In the genomic region with DNA sequence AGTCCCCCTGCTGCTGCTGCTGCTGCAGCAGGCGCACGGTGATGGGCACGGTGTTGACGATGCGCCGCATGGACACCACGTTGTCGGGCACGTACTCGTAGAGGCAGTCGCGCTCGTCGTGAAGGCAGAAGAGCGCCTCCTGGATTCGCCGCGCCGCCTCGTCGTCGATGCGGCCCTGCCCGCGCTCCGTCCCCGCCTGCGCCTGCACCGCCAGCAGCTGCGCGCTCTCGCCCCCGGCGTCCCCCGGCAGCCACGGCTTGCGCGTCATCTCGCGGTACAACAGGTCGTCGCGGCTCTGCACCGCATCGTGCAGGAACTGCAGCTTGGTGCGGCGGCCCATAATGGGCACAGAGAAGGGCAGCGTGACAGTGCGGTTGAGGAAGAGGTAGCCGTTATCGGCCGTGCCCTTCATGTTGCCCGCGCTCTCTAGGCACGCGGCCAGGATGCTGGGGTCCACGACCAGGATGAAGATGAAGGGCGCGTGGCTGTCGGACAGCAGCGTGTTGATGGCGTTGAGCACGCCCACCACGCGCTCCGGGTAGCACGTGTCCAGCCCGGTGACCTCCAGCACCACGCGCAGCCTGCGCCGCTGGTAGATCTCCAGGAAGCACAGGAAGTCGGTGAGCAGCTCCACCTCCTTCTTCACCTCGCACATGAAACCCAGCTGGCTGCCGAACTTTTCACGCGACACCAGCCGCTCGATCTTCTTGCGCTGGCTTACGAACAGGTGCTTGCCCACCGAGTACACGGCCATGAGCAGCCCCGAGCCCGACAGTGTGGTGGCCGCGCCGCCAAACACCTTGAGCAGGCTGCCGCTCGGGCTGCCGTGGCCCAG, we compare ENCODE assay signal across 8 cellular contexts. TPM values are rescaled to one million over a fixed set of nuclear protein-coding genes. Genes with fewer than 3 reads are reported as not detected.
A peak's percentile ranks its signal among the peaks of the same experiment; 100 is the strongest.
DNase-seq lines count a peak whose midpoint lies in the region; ATAC-seq and TF ChIP-seq lines count a peak whose summit lies in the region.

No MANE protein-coding gene starts in this region.

- peaks cover 7% of the 10 kb centered on the region for H3K36me3 Mint-ChIP-seq in dendritic cell treated with granulocyte-macrophage colony-stimulating factor and Interleukin-4, amounts not matched to agents 40 ng/mL and 50 ng/mL, for 4 days (ENCODE audit: low read depth)
- H3K36me3 Mint-ChIP-seq in stimulated activated naive CD8-positive, alpha-beta T cell treated with anti-CD3 and anti-CD28 coated beads, Interleukin-15, Interleukin-2, amounts not matched to agents 100 ng/mL and 50 ng/mL, for 24 hours (ENCODE audit: low read depth), result no peaks in the 10 kb centered on the region

- no peak overlapping the region for H3K27ac Mint-ChIP-seq in dendritic cell treated with granulocyte-macrophage colony-stimulating factor and Interleukin-4, amounts not matched to agents 40 ng/mL and 50 ng/mL, for 4 days
- H3K27ac Mint-ChIP-seq in stimulated activated naive CD8-positive, alpha-beta T cell treated with anti-CD3 and anti-CD28 coated beads, Interleukin-15, Interleukin-2, amounts not matched to agents 100 ng/mL and 50 ng/mL, for 24 hours, result peak overlapping the region; percentile 45

- 0 out of 2 replicates have a peak overlapping the region, but pooled peaks have one; percentile 17 for H3K4me3 ChIP-seq in WI38 (ENCODE audit: low read depth, low read length)

- H3K4me3 Mint-ChIP-seq in dendritic cell treated with granulocyte-macrophage colony-stimulating factor and Interleukin-4, amounts not matched to agents 40 ng/mL and 50 ng/mL, for 4 days, result peak overlapping the region; percentile 43
- peak overlapping the region; percentile 68 for H3K4me3 Mint-ChIP-seq in stimulated activated naive CD8-positive, alpha-beta T cell treated with anti-CD3 and anti-CD28 coated beads, Interleukin-15, Interleukin-2, amounts not matched to agents 100 ng/mL and 50 ng/mL, for 24 hours

- peaks cover 68% of the 10 kb centered on the region for H3K27me3 Mint-ChIP-seq in dendritic cell treated with granulocyte-macrophage colony-stimulating factor and Interleukin-4, amounts not matched to agents 40 ng/mL and 50 ng/mL, for 4 days
- peaks cover 25% of the 10 kb centered on the region for H3K27me3 Mint-ChIP-seq in stimulated activated naive CD8-positive, alpha-beta T cell treated with anti-CD3 and anti-CD28 coated beads, Interleukin-15, Interleukin-2, amounts not matched to agents 100 ng/mL and 50 ng/mL, for 24 hours

- DNase-seq in GM03348 (ENCODE audit: low spot score) (peak; percentile 48), mucosa of gallbladder (ENCODE audit: low spot score) (peak; percentile 60), HuH-7 (ENCODE audit: low spot score) (no peak)

- ATAC-seq in HG03460 (IDR thresholded peaks at IDR 0.05; ENCODE audit: unreplicated experiment) (no peak), HG02571 (IDR thresholded peaks at IDR 0.05; ENCODE audit: unreplicated experiment) (no peak)

- H3K4me1 Mint-ChIP-seq in dendritic cell treated with granulocyte-macrophage colony-stimulating factor and Interleukin-4, amounts not matched to agents 40 ng/mL and 50 ng/mL, for 4 days (ENCODE audit: low read depth), result peaks cover 42% of the 10 kb centered on the region
- peaks cover 19% of the 10 kb centered on the region for H3K4me1 Mint-ChIP-seq in stimulated activated naive CD8-positive, alpha-beta T cell treated with anti-CD3 and anti-CD28 coated beads, Interleukin-15, Interleukin-2, amounts not matched to agents 100 ng/mL and 50 ng/mL, for 24 hours (ENCODE audit: low read depth)

- no peaks in the 10 kb centered on the region for H3K9me3 Mint-ChIP-seq in dendritic cell treated with granulocyte-macrophage colony-stimulating factor and Interleukin-4, amounts not matched to agents 40 ng/mL and 50 ng/mL, for 4 days
- H3K9me3 Mint-ChIP-seq in stimulated activated naive CD8-positive, alpha-beta T cell treated with anti-CD3 and anti-CD28 coated beads, Interleukin-15, Interleukin-2, amounts not matched to agents 100 ng/mL and 50 ng/mL, for 24 hours, result no peaks in the 10 kb centered on the region

- intact Hi-C loops in dendritic cell treated with granulocyte-macrophage colony-stimulating factor and Interleukin-4, amounts not matched to agents 40 ng/mL and 50 ng/mL, for 4 days (cut with micrococcal nuclease), result no loop called here

- TF ChIP-seq CTCF in WI38 (IDR thresholded peaks at IDR 0.05; ENCODE audit: low read depth, low read length), result no peak

RNA-seq across cellular contexts. Expression of gene NKPD1, which starts 8.1 kb away (rescaled TPM):
- total RNA-seq in mucosa of gallbladder, result 0.52 TPM

RNA-seq across cellular contexts. Expression of gene TRAPPC6A, which starts 25.3 kb away (rescaled TPM):
- total RNA-seq in mucosa of gallbladder, result 26.8 TPM

RNA-seq across cellular contexts. Expression of gene BLOC1S3, which starts 25.9 kb away (rescaled TPM):
- total RNA-seq in mucosa of gallbladder, result 21.7 TPM

RNA-seq across cellular contexts. Expression of gene PPP1R37, which starts 59.7 kb away (rescaled TPM):
- total RNA-seq in mucosa of gallbladder, result 83.4 TPM
